In genomic region chr19:18002347-18002850, GRCh38 we compare ENCODE assay signal across 1 cellular context.
TF ChIP-seq lines count a peak whose summit lies in the region.

No MANE protein-coding gene starts in this region.

TF ChIP-seq in K562, 482 proteins besides CTCF, POLR2A, EP300 and RAD21 (continued from another document and continues in another):
- TF ChIP-seq HOMEZ (CRISPR knock-in tag; IDR thresholded peaks at IDR 0.05) (no peak), ZZZ3 (IDR thresholded peaks at IDR 0.05) (no peak), SETDB1 (IDR thresholded peaks at IDR 0.05; ENCODE audit: low read length) (no peak), ZNF232 (CRISPR knock-in tag; IDR thresholded peaks at IDR 0.05) (no peak), ZNF282 (CRISPR knock-in tag; IDR thresholded peaks at IDR 0.05) (no peak), POLR2H (tag; IDR thresholded peaks at IDR 0.05; ENCODE audit: low read depth) (no peak), CBX3 (IDR thresholded peaks at IDR 0.05; ENCODE audit: borderline replicate concordance in 1 of 2, low read length in 2 of 2) (peak in 1 of 2 experiments; percentile 54; a peak in 1 of 3 replicates), RBFOX2 (IDR thresholded peaks at IDR 0.05; ENCODE audit: low read depth, low read length) (peak; percentile 43; the same call in 1 of the 2 replicates), TCF15 (CRISPR knock-in tag; IDR thresholded peaks at IDR 0.05) (no peak), CHD2 (IDR thresholded peaks at IDR 0.05; ENCODE audit: low read depth, low read length) (no peak), ZNF583 (CRISPR knock-in tag; IDR thresholded peaks at IDR 0.05) (no peak), CBX1 (IDR thresholded peaks at IDR 0.05; ENCODE audit: low read depth) (peak; percentile 84), FOXJ3 (CRISPR knock-in tag; IDR thresholded peaks at IDR 0.05) (no peak), DACH1 (IDR thresholded peaks at IDR 0.05; ENCODE audit: partially characterized antibody) (peak; percentile 39), ATF3 (IDR thresholded peaks at IDR 0.05) (no peak), ATF3 (CRISPR knock-in tag; conservative IDR thresholded peaks at IDR 0.05) (no peak), ID3 (CRISPR knock-in tag; IDR thresholded peaks at IDR 0.05) (no peak), ID3 (tag; IDR thresholded peaks at IDR 0.05) (peak; percentile 20; the same call in 1 of the 2 replicates), ZNF175 (CRISPR knock-in tag; IDR thresholded peaks at IDR 0.05; ENCODE audit: low read depth) (no peak), POLR3A (IDR thresholded peaks at IDR 0.05; ENCODE audit: borderline replicate concordance, extremely low read depth, insufficient read depth, insufficient read length) (no peak), RBM15 (IDR thresholded peaks at IDR 0.05; ENCODE audit: insufficient read depth, low read length) (no peak), SUPT5H (IDR thresholded peaks at IDR 0.05) (no peak), ATF2 (CRISPR knock-in tag; IDR thresholded peaks at IDR 0.05) (no peak), SMAD3 (CRISPR knock-in tag; conservative IDR thresholded peaks at IDR 0.05) (no peak), POLR2AphosphoS5 (IDR thresholded peaks at IDR 0.05; ENCODE audit: control insufficient read depth, insufficient read depth, low read depth, low read length) (no peak), ZNF707 (CRISPR knock-in tag; conservative IDR thresholded peaks at IDR 0.05) (no peak), SNAPC5 (CRISPR knock-in tag; IDR thresholded peaks at IDR 0.05) (no peak), KDM1A (IDR thresholded peaks at IDR 0.05) (peak; percentile 90 to 96), NFIC (IDR thresholded peaks at IDR 0.05) (0 out of 2 replicates have a peak, but pooled peaks have one; percentile 9), PHF20 (IDR thresholded peaks at IDR 0.05; ENCODE audit: partially characterized antibody) (peak; percentile 60), MYC (IDR thresholded peaks at IDR 0.05; ENCODE audit: low read depth, low read length) (no peak), MYC (CRISPR knock-in tag; IDR thresholded peaks at IDR 0.05; ENCODE audit: borderline replicate concordance, low read depth) (no peak), WHSC1 (IDR thresholded peaks at IDR 0.05; ENCODE audit: low read length) (no peak), HDAC1 (IDR thresholded peaks at IDR 0.05) (no peak), ZNF609 (CRISPR knock-in tag; IDR thresholded peaks at IDR 0.05; ENCODE audit: borderline replicate concordance) (no peak), FUS (optimal IDR thresholded peaks at IDR 0.05; ENCODE audit: low read depth, low read length) (no peak), ZNF431 (CRISPR knock-in tag; IDR thresholded peaks at IDR 0.05) (no peak), HOXB6 (CRISPR knock-in tag; IDR thresholded peaks at IDR 0.05; ENCODE audit: borderline replicate concordance) (no peak), ZNF561 (CRISPR knock-in tag; conservative IDR thresholded peaks at IDR 0.05) (no peak), POLR2G (IDR thresholded peaks at IDR 0.05; ENCODE audit: low read depth, low read length) (0 out of 2 replicates have a peak, but pooled peaks have one; percentile 40), FOXJ2 (tag; IDR thresholded peaks at IDR 0.05) (no peak), ARID3A (IDR thresholded peaks at IDR 0.05; ENCODE audit: borderline replicate concordance, low read depth, low read length) (no peak), ZNF445 (CRISPR knock-in tag; IDR thresholded peaks at IDR 0.05; ENCODE audit: low read depth) (no peak), ELF2 (CRISPR knock-in tag; IDR thresholded peaks at IDR 0.05) (no peak), ZNF695 (CRISPR knock-in tag; IDR thresholded peaks at IDR 0.05) (no peak), NFYB (IDR thresholded peaks at IDR 0.05; ENCODE audit: extremely low read depth, insufficient read length) (no peak), ZNF778 (CRISPR knock-in tag; IDR thresholded peaks at IDR 0.05) (no peak), OTX1 (CRISPR knock-in tag; IDR thresholded peaks at IDR 0.05) (no peak), MXD1 (CRISPR knock-in tag; IDR thresholded peaks at IDR 0.05; ENCODE audit: borderline replicate concordance, poor library complexity, severe bottlenecking) (no peak), ZNF639 (CRISPR knock-in tag; conservative IDR thresholded peaks at IDR 0.05 in 1 of 2, IDR thresholded peaks at IDR 0.05 in 1 of 2) (no peak), CREM (IDR thresholded peaks at IDR 0.05; ENCODE audit: low read depth) (no peak), ERF (CRISPR knock-in tag; IDR thresholded peaks at IDR 0.05) (no peak), EWSR1 (IDR thresholded peaks at IDR 0.05; ENCODE audit: borderline replicate concordance, low read depth, partially characterized antibody) (no peak), ARNT (IDR thresholded peaks at IDR 0.05) (no peak), FOXO4 (CRISPR knock-in tag; IDR thresholded peaks at IDR 0.05) (no peak), HCFC1 (IDR thresholded peaks at IDR 0.05; ENCODE audit: low read depth, low read length) (no peak), SMARCA5 (IDR thresholded peaks at IDR 0.05) (peak; percentile 93), NCOA4 (IDR thresholded peaks at IDR 0.05; ENCODE audit: partially characterized antibody) (no peak), NCOA2 (IDR thresholded peaks at IDR 0.05; ENCODE audit: partially characterized antibody in 2 of 2) (no peak), ZNF274 (IDR thresholded peaks at IDR 0.05; ENCODE audit: borderline replicate concordance, low read depth, low read length) (no peak), MEIS2 (IDR thresholded peaks at IDR 0.05; ENCODE audit: partially characterized antibody) (no peak), BMI1 (IDR thresholded peaks at IDR 0.05; ENCODE audit: low read length) (no peak), RBM25 (IDR thresholded peaks at IDR 0.05; ENCODE audit: low read depth, low read length, severe bottlenecking) (peak; percentile 94), ZNF146 (CRISPR knock-in tag; IDR thresholded peaks at IDR 0.05; ENCODE audit: unreplicated experiment) (no peak), MEF2A (IDR thresholded peaks at IDR 0.05; ENCODE audit: control insufficient read depth, low read depth, low read length) (no peak)
